In the genomic region with DNA sequence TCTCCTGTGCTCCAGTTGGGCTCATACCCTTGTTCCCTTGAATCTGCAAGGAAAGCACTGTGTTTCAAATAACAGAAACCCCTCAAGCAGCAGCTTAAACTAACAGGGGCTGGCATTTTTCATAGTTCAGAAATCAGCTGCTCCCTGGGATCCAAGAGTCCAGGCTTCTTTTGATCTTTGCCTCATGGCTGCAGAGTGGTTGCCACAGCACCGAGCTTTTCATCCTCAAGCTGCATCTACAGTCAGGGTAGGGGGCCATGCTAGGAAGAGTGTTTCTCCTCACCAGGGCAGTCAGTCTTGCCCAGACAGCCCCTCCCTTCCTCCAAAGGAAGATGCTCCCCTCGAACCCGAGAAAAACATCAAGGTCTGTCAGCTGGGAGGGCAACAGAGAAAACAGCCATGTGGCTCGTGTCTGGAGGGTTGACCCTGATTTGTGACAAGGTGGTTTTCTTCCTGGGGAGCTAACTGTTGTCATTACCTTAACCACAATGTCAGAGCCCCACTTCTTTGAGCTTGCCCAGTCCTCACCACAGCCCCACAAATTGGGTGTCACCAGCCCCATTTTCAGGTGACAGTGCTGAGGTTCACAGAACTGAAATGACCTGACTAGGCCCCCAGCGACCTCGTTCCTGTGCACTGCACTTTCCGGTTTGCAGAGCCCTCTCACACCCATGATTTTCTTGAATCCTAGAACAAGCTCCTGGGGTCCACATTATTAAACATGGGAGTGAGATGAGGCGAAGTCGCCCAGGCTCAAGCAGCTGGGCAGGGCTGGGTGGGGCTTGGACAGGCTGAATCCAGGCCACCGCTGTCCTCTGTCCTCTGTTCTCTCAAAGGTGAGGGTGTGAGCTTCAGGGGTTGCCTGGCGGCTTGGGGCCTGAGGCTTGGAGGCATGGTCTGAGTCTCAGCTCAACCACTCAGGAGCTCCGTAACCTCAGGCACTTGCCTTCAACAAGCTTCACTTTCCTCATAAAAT, we compare ENCODE assay signal across 1 cellular context.
TF ChIP-seq lines count a peak whose summit lies in the region.

No MANE protein-coding gene starts in this region.

TF ChIP-seq in K562, 482 proteins besides CTCF, POLR2A, EP300 and RAD21:
- TF ChIP-seq ARHGAP35 (IDR thresholded peaks at IDR 0.05; ENCODE audit: partially characterized antibody) (no peak), HNRNPLL (IDR thresholded peaks at IDR 0.05; ENCODE audit: low read depth, low read length, poor library complexity, severe bottlenecking) (no peak), ZBTB1 (CRISPR knock-in tag; IDR thresholded peaks at IDR 0.05; ENCODE audit: borderline replicate concordance, low read depth) (no peak), TARDBP (IDR thresholded peaks at IDR 0.05) (no peak), NR4A1 (CRISPR knock-in tag; IDR thresholded peaks at IDR 0.05) (no peak), NR4A1 (tag; IDR thresholded peaks at IDR 0.05) (no peak), RBM25 (IDR thresholded peaks at IDR 0.05; ENCODE audit: low read depth, low read length, severe bottlenecking) (peak; percentile 90), SPI1 (IDR thresholded peaks at IDR 0.05; ENCODE audit: borderline replicate concordance, low read depth, low read length) (no peak), GATA2 (CRISPR knock-in tag; IDR thresholded peaks at IDR 0.05) (no peak), LEF1 (IDR thresholded peaks at IDR 0.05) (0 out of 2 replicates have a peak, but pooled peaks have one; percentile 20), NCOA1 (IDR thresholded peaks at IDR 0.05; ENCODE audit: low read depth) (no peak)
